In genomic region chr6:113172531-113172966, GRCh38 we compare ENCODE assay signal across 11 cellular contexts.
DNase-seq lines count a peak whose midpoint lies in the region; ATAC-seq and TF ChIP-seq lines count a peak whose summit lies in the region.
"Had no signal": no experiment of that assay in that cellular context is flagged by ENCODE, and none has a peak within 500 bp of the region (broad histone marks: within the 10 kb centered on the region; RNA-seq: fewer than 3 reads in every experiment).

No MANE protein-coding gene starts in this region.

- no peaks in the 10 kb centered on the region for H3K4me1 Mint-ChIP-seq in stimulated activated effector memory CD8-positive, alpha-beta T cell treated with anti-CD3 and anti-CD28 coated beads, Interleukin-12 subunit alpha, Interleukin-12 subunit beta, amount 100 ng/mL, for 72 hours

- 11 to 37% methylated on average over 2 of the region's 2 CpGs for WGBS in body of pancreas, 2 donors

- no peak overlapping the region for H3K27ac Mint-ChIP-seq in stimulated activated effector memory CD8-positive, alpha-beta T cell treated with anti-CD3 and anti-CD28 coated beads, Interleukin-12 subunit alpha, Interleukin-12 subunit beta, amount 100 ng/mL, for 72 hours

- no peaks in the 10 kb centered on the region for H3K36me3 Mint-ChIP-seq in stimulated activated effector memory CD8-positive, alpha-beta T cell treated with anti-CD3 and anti-CD28 coated beads, Interleukin-12 subunit alpha, Interleukin-12 subunit beta, amount 100 ng/mL, for 72 hours

- no peaks in the 10 kb centered on the region for H3K27me3 ChIP-seq in body of pancreas
- H3K27me3 ChIP-seq: hepatocyte had no signal

- TF ChIP-seq CTCF in body of pancreas (IDR thresholded peaks at IDR 0.05) = no peak

- intact Hi-C loops in Right ventricle myocardium inferior (cut with DNase I) (loop anchor here (10.0 kb wide), 1 partner anchor 682 kb away; the partner anchor contains the start of gene MARCKS), cardiac septum (cut with DNase I) (no loop called here), body of pancreas (cut with DNase I) (no loop called here)

- no peaks in the 10 kb centered on the region for H3K9me3 ChIP-seq in body of pancreas

- no peak overlapping the region for H3K4me3 Mint-ChIP-seq in stimulated activated effector memory CD8-positive, alpha-beta T cell treated with anti-CD3 and anti-CD28 coated beads, Interleukin-12 subunit alpha, Interleukin-12 subunit beta, amount 100 ng/mL, for 72 hours

- no peaks in the 10 kb centered on the region for H3K36me3 ChIP-seq in body of pancreas (replicated peaks in 1 of 2; ENCODE audit: insufficient read depth in 1 of 2, low read depth in 2 of 2)
- H3K36me3 ChIP-seq: WERI-Rb-1 had no signal

- peak overlapping the region in 3 of 4 donors; percentile 9 to 54 (median 37) for H3K27ac ChIP-seq in body of pancreas
- H3K27ac ChIP-seq: hepatocyte, WERI-Rb-1 had no signal

- ATAC-seq in Right ventricle myocardium inferior (peak; percentile 92), body of pancreas (peak; percentile 93), GM21529 (IDR thresholded peaks at IDR 0.05; ENCODE audit: unreplicated experiment) (no peak)
- no peak for ATAC-seq in stimulated activated effector memory CD8-positive, alpha-beta T cell treated with anti-CD3 and anti-CD28 coated beads, Interleukin-12 subunit alpha, Interleukin-12 subunit beta, amount 100 ng/mL, for 72 hours

- no peak for TF ChIP-seq POLR2A in body of pancreas (IDR thresholded peaks at IDR 0.05)

- no peak overlapping the region for H3K4me3 ChIP-seq in body of pancreas
- H3K4me3 ChIP-seq: hepatocyte had no signal

- DNase-seq in Right ventricle myocardium inferior (ENCODE audit: missing footprints) (no peak), cardiac septum (ENCODE audit: low spot score) (no peak), body of pancreas (peak; percentile 63 to 80 (median 69)), medulla oblongata (ENCODE audit: extremely low spot score) (peak; percentile 94), SK-N-DZ (ENCODE audit: low spot score) (no peak), AG08395 (ENCODE audit: low spot score) (no peak)
- DNase-seq in stimulated activated effector memory CD8-positive, alpha-beta T cell treated with anti-CD3 and anti-CD28 coated beads, Interleukin-12 subunit alpha, Interleukin-12 subunit beta, amount 100 ng/mL, for 72 hours (ENCODE audit: low spot score in 2 of 2) = no peak
- DNase-seq: GOT3, WERI-Rb-1 had no signal

- H3K9me3 Mint-ChIP-seq in stimulated activated effector memory CD8-positive, alpha-beta T cell treated with anti-CD3 and anti-CD28 coated beads, Interleukin-12 subunit alpha, Interleukin-12 subunit beta, amount 100 ng/mL, for 72 hours = peaks cover 14% of the 10 kb centered on the region

- peaks cover 23% of the 10 kb centered on the region for H3K4me1 ChIP-seq in body of pancreas

Comparison
In these comparisons a context has a peak if more than half of its experiments do, and no peak if none do; other contexts are left out.
1. ATAC-seq: peak in Right ventricle myocardium inferior (single experiment) and body of pancreas (single experiment); none in stimulated activated effector memory CD8-positive, alpha-beta T cell treated with anti-CD3 and anti-CD28 coated beads, Interleukin-12 subunit alpha, Interleukin-12 subunit beta, amount 100 ng/mL, for 72 hours (single experiment) and GM21529 (single experiment).
2. DNase-seq: peak in body of pancreas (4 of 4) and medulla oblongata (single experiment); none in Right ventricle myocardium inferior (single experiment), cardiac septum (single experiment), stimulated activated effector memory CD8-positive, alpha-beta T cell treated with anti-CD3 and anti-CD28 coated beads, Interleukin-12 subunit alpha, Interleukin-12 subunit beta, amount 100 ng/mL, for 72 hours (0 of 2), SK-N-DZ (single experiment) and AG08395 (single experiment).